18 cellular contexts compared by ENCODE assay signal in the genomic region with DNA sequence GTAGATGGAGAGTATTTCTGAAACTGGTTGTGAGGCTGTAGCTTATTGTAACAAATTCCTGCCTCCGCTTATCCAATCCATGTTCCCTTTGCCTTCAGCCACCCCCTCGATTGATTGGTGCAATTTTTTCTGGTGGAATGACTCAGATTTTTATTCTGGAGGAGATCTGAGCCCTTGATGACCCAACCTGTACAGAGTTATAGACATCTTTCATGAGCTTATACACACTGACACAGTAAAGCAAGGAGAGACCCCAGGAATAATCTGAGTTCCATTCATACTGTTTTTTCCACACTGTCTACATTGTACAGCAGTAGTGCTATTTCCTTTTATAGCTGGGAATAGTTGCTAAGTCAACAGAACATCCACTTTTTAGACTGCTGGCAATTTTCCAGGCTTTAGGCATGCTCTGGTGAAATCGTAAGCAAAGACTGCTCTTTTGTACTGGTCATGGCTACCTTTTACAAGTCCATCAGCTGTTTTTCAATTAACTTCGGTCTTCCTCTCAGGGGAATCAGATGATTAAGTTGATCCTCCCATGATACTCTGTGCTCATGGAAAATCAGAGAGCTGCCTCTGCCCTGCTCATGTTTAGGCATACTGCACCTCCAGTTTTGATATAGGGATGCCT. TPM values are rescaled to one million over a fixed set of nuclear protein-coding genes. Genes with fewer than 3 reads are reported as not detected.
DNase-seq lines count a peak whose midpoint lies in the region; ATAC-seq and TF ChIP-seq lines count a peak whose summit lies in the region.
"Had no signal": no experiment of that assay in that cellular context is flagged by ENCODE, and none has a peak within 500 bp of the region (broad histone marks: within the 10 kb centered on the region; RNA-seq: fewer than 3 reads in every experiment).

No MANE protein-coding gene starts in this region.

- POLR2A ChIA-PET in activated B cell treated with CpG ODN at 0.5 μM for 24 hours (lab: Charles Lee): interaction anchor here (1.5 to 2.5 kb wide), 3 partner anchors 9 to 51 kb away, joined by 3 to 13 read pairs (median 3); a partner anchor contains a TSS

- no peak for ATAC-seq in activated B cell treated with CpG ODN at 0.5 μM for 24 hours (ENCODE audit: low read depth)
- no peak for ATAC-seq in HG03378 (IDR thresholded peaks at IDR 0.05; ENCODE audit: unreplicated experiment)
- no peak for ATAC-seq in GM21723 (IDR thresholded peaks at IDR 0.05; ENCODE audit: unreplicated experiment)
- ATAC-seq: GM23338 had no signal

- no peaks in the 10 kb centered on the region for H3K9me3 ChIP-seq in transverse colon
- H3K9me3 ChIP-seq: neutrophil, uterus had no signal

- peaks cover 2% of the 10 kb centered on the region for H3K36me3 Mint-ChIP-seq in activated B cell treated with CpG ODN at 0.5 μM for 24 hours (ENCODE audit: low read depth)
- H3K36me3 Mint-ChIP-seq in type B pancreatic cell: no peaks in the 10 kb centered on the region

- H3K9me3 Mint-ChIP-seq in activated B cell treated with CpG ODN at 0.5 μM for 24 hours: peaks cover 9% of the 10 kb centered on the region
- peaks cover 4% of the 10 kb centered on the region for H3K9me3 Mint-ChIP-seq in type B pancreatic cell
- H3K9me3 Mint-ChIP-seq: GM23338 had no signal

- TF ChIP-seq EP300 in transverse colon (IDR thresholded peaks at IDR 0.05; ENCODE audit: low read depth): no peak

- H3K4me1 Mint-ChIP-seq in activated B cell treated with CpG ODN at 0.5 μM for 24 hours (peaks cover 91% of the 10 kb centered on the region), type B pancreatic cell (ENCODE audit: unreplicated experiment) (peaks cover 16% of the 10 kb centered on the region)
- H3K4me1 Mint-ChIP-seq: GM23338 had no signal

- peak overlapping the region in 3 of 4 donors; percentile 38 to 54 (median 39) for H3K27ac ChIP-seq in transverse colon
- H3K27ac ChIP-seq: neutrophil, uterus had no signal

- H3K4me3 Mint-ChIP-seq in activated B cell treated with CpG ODN at 0.5 μM for 24 hours (no peak overlapping the region), type B pancreatic cell (no peak overlapping the region)
- H3K4me3 Mint-ChIP-seq: GM23338 had no signal

- DNase-seq in NCI-H2171 treated with DMSO at 0.1 percent for 48 hours (lab: John Stamatoyannopoulos, UW) (peak; percentile 3), NCI-H2171 (lab: John Stamatoyannopoulos, UW) (no peak), activated B cell treated with CpG ODN at 0.5 μM for 24 hours (no peak), foreskin melanocyte (peak; percentile 89), transverse colon (peak; percentile 34), type B pancreatic cell (ENCODE audit: extremely low spot score, unreplicated experiment) (no peak)
- DNase-seq: activated CD4-positive, alpha-beta T cell treated with anti-CD3 and anti-CD28 coated beads, Interleukin-2, amount 50 U/mL, for 4 hours; cortex of kidney; IMR-90; stimulated activated naive CD4-positive, alpha-beta T cell; T-helper 9 cell; uterus had no signal

- H3K36me3 ChIP-seq in transverse colon: no peaks in the 10 kb centered on the region
- H3K36me3 ChIP-seq: neutrophil, uterus had no signal

- CTCF ChIA-PET in activated B cell treated with CpG ODN at 0.5 μM for 24 hours (lab: Charles Lee): interaction anchor here (0.9 to 2.6 kb wide), 4 partner anchors 8 to 61 kb away, joined by 3 to 16 read pairs (median 4); no protein-coding TSS in a partner anchor

- H3K27me3 Mint-ChIP-seq in activated B cell treated with CpG ODN at 0.5 μM for 24 hours: no peaks in the 10 kb centered on the region
- H3K27me3 Mint-ChIP-seq in type B pancreatic cell: peaks cover 3% of the 10 kb centered on the region

- TF ChIP-seq CTCF in activated B cell treated with CpG ODN at 0.5 μM for 24 hours (IDR thresholded peaks at IDR 0.05) (no peak), transverse colon (IDR thresholded peaks at IDR 0.05) (no peak), type B pancreatic cell (conservative IDR thresholded peaks at IDR 0.05) (no peak)

- TF ChIP-seq POLR2A in transverse colon (IDR thresholded peaks at IDR 0.05): no peak

- in situ Hi-C loops in transverse colon (cut with MboI; ENCODE audit: low pct_ligation_motif_present in 1 of 4, low pct_unique_long_range_greater_than_20kb in 1 of 4, low sequenced_read_pairs in 3 of 4): no loop called here

- 38 to 45% methylated on average over 4 of the region's 4 CpGs for WGBS in transverse colon (ENCODE audit: low coverage in 1 of 2), 2 donors

- H3K4me1 ChIP-seq in transverse colon: peaks cover 5 to 76% (median 30%) of the 10 kb centered on the region in 4 donors
- H3K4me1 ChIP-seq: uterus had no signal

- peak overlapping the region; percentile 8 for H3K27ac Mint-ChIP-seq in activated B cell treated with CpG ODN at 0.5 μM for 24 hours
- H3K27ac Mint-ChIP-seq in type B pancreatic cell: no peak overlapping the region
- H3K27ac Mint-ChIP-seq: GM23338 had no signal

- intact Hi-C loops in activated B cell treated with CpG ODN at 0.5 μM for 24 hours (cut with micrococcal nuclease) (loop anchor here (2.0 kb wide), 2 partner anchors 23 to 43 kb away; a partner anchor contains a TSS), transverse colon (cut with DNase I; ENCODE audit: low total_unique reads) (no loop called here)

- no peak overlapping the region for H3K4me3 ChIP-seq in transverse colon
- H3K4me3 ChIP-seq: GM23338, uterus had no signal

- H3K27me3 ChIP-seq in transverse colon: no peaks in the 10 kb centered on the region
- H3K27me3 ChIP-seq: neutrophil, uterus had no signal

RNA-seq across cellular contexts. Expression of a gene that starts 30.1 kb away (rescaled TPM):
- total RNA-seq in activated B cell treated with CpG ODN at 0.5 μM for 24 hours (68.8 and 82.1 TPM in 2 replicates), transverse colon (10 to 100 TPM in 1 of 4 donors, 1 to 10 TPM in 1, not detected in 2; 4.2 to 10.8 TPM), type B pancreatic cell (ENCODE audit: low replicate concordance) (0.57 TPM in 1 of 2 replicates, not detected in the other)
- total RNA-seq: fibroblast of lung, GM23338, IMR-90, lung microvascular endothelial cell had no signal

RNA-seq across cellular contexts. Expression of a gene that starts 42.7 kb away (rescaled TPM):
- total RNA-seq in activated B cell treated with CpG ODN at 0.5 μM for 24 hours (8.3 and 12.8 TPM in 2 replicates), transverse colon (10 to 100 TPM in 1 of 4 donors, 1 to 10 TPM in 1, not detected in 2; 5.2 to 12.1 TPM), type B pancreatic cell (ENCODE audit: low replicate concordance) (14.5 and 18.0 TPM in 2 replicates)
- total RNA-seq: IMR-90 had no signal

RNA-seq across cellular contexts. Expression of a gene that starts 43.8 kb away (rescaled TPM):
- total RNA-seq in activated B cell treated with CpG ODN at 0.5 μM for 24 hours (74.4 and 74.5 TPM in 2 replicates), transverse colon (1 to 10 TPM in 2 of 4 donors, not detected in 2; 1.1 to 4.4 TPM), type B pancreatic cell (ENCODE audit: low replicate concordance) (not detected in 2 replicates)
- total RNA-seq: fibroblast of lung, GM23338, IMR-90, lung microvascular endothelial cell had no signal

Comparison
In these comparisons a context has a peak if more than half of its experiments do, and no peak if none do; other contexts are left out.
1. DNase-seq: peak in NCI-H2171 treated with DMSO at 0.1 percent for 48 hours (single experiment), foreskin melanocyte (single experiment) and transverse colon (single experiment); none in NCI-H2171 (single experiment), activated B cell treated with CpG ODN at 0.5 μM for 24 hours (single experiment) and type B pancreatic cell (single experiment).
2. RNA of a gene that starts 43.8 kb away (total RNA-seq): 74.4 to 74.5 TPM in activated B cell treated with CpG ODN at 0.5 μM for 24 hours; 1.1 to 4.4 TPM in transverse colon and not detected in type B pancreatic cell; every median in the first group is over 10 times any median in the second.